Comparison of ENCODE assay signal across 12 cellular contexts in genomic region chr3:9794400-9794799, GRCh38. TPM values are rescaled to one million over a fixed set of nuclear protein-coding genes. Genes with fewer than 3 reads are reported as not detected.
DNase-seq lines count a peak whose midpoint lies in the region; ATAC-seq and TF ChIP-seq lines count a peak whose summit lies in the region.
"Had no signal": no experiment of that assay in that cellular context is flagged by ENCODE, and none has a peak within 500 bp of the region (broad histone marks: within the 10 kb centered on the region; RNA-seq: fewer than 3 reads in every experiment).

No MANE protein-coding gene starts in this region.

- peak overlapping the region; percentile 78 for H3K27ac Mint-ChIP-seq in CD4-positive, alpha-beta T cell
- H3K27ac Mint-ChIP-seq in activated naive CD8-positive, alpha-beta T cell: peak overlapping the region; percentile 100
- H3K27ac Mint-ChIP-seq in naive thymus-derived CD8-positive, alpha-beta T cell: peak overlapping the region; percentile 1 to 100 (median 88)

- H3K9me3 ChIP-seq in CD4-positive, alpha-beta T cell (ENCODE audit: control insufficient read depth, low read length): no peaks in the 10 kb centered on the region
- no peaks in the 10 kb centered on the region for H3K9me3 ChIP-seq in WERI-Rb-1 (ENCODE audit: severe bottlenecking)
- H3K9me3 ChIP-seq: sigmoid colon had no signal

- CTCF ChIA-PET in CD4-positive, alpha-beta T cell (lab: Charles Lee): interaction anchor here (1.3 kb wide), 1 partner anchor 14 kb away, joined by 3 read pairs; no protein-coding TSS in a partner anchor

- POLR2A ChIA-PET in CD4-positive, alpha-beta T cell (lab: Charles Lee): interaction anchor here (2.3 to 2.4 kb wide), 2 partner anchors 13 to 63 kb away, joined by 26 to 30 read pairs; partner anchors contain the start of gene BRPF1
- POLR2A ChIA-PET in naive thymus-derived CD8-positive, alpha-beta T cell (lab: Charles Lee): interaction anchor here (0.8 kb wide), 1 partner anchor 13 kb away, joined by 3 read pairs; no protein-coding TSS in a partner anchor

- peaks cover 78% of the 10 kb centered on the region for H3K36me3 Mint-ChIP-seq in CD4-positive, alpha-beta T cell (ENCODE audit: low read depth)
- peaks cover 17% of the 10 kb centered on the region for H3K36me3 Mint-ChIP-seq in activated naive CD8-positive, alpha-beta T cell
- peaks cover 7 to 61% (median 15%) of the 10 kb centered on the region in 3 donors for H3K36me3 Mint-ChIP-seq in naive thymus-derived CD8-positive, alpha-beta T cell

- no peak for DNase-seq in CD4-positive, alpha-beta T cell
- DNase-seq in naive thymus-derived CD8-positive, alpha-beta T cell: no peak
- DNase-seq in WERI-Rb-1: no peak
- DNase-seq in HuH-7.5 (ENCODE audit: low spot score): no peak
- DNase-seq in NCI-H1092 treated with DMSO at 0.1 percent for 48 hours (lab: John Stamatoyannopoulos, UW): no peak
- DNase-seq: activated gamma-delta T cell treated with Interleukin-2 at 50 U/mL for 16 hours, NCI-H2029, OCI-M1, sigmoid colon had no signal

- peaks cover 45% of the 10 kb centered on the region for H3K36me3 ChIP-seq in WERI-Rb-1

- intact Hi-C loops in CD4-positive, alpha-beta T cell (cut with DNase I, micrococcal nuclease): loop anchor here (2.0 to 10.0 kb wide), 6 partner anchors 48 to 528 kb away; partner anchors contain the start of genes BRPF1 (in 1 of the 2), EMC3 (in 1 of the 2), JAGN1 (in 1 of the 2) and RPUSD3 (in 1 of the 2)

- no peaks in the 10 kb centered on the region for H3K9me3 Mint-ChIP-seq in CD4-positive, alpha-beta T cell
- no peaks in the 10 kb centered on the region for H3K9me3 Mint-ChIP-seq in activated naive CD8-positive, alpha-beta T cell (ENCODE audit: low read depth)
- H3K9me3 Mint-ChIP-seq in naive thymus-derived CD8-positive, alpha-beta T cell: no peaks in the 10 kb centered on the region

- peak overlapping the region; percentile 89 for H3K4me3 Mint-ChIP-seq in CD4-positive, alpha-beta T cell
- H3K4me3 Mint-ChIP-seq in activated naive CD8-positive, alpha-beta T cell: peak overlapping the region; percentile 99
- H3K4me3 Mint-ChIP-seq in naive thymus-derived CD8-positive, alpha-beta T cell: peak overlapping the region; percentile 91 to 100 (median 96)

- ATAC-seq in CD4-positive, alpha-beta T cell (ENCODE audit: poor library complexity): no peak
- no peak for ATAC-seq in naive thymus-derived CD8-positive, alpha-beta T cell
- no peak for ATAC-seq in HG03159 (IDR thresholded peaks at IDR 0.05; ENCODE audit: unreplicated experiment)

- H3K27me3 ChIP-seq in CD4-positive, alpha-beta T cell (ENCODE audit: control insufficient read depth, insufficient read depth, low read length): no peaks in the 10 kb centered on the region
- H3K27me3 ChIP-seq in WERI-Rb-1 (ENCODE audit: insufficient read depth, low read depth, severe bottlenecking): no peaks in the 10 kb centered on the region
- H3K27me3 ChIP-seq: sigmoid colon had no signal

- H3K27ac ChIP-seq in CD4-positive, alpha-beta T cell (ENCODE audit: low read depth, low read length): no peak overlapping the region
- H3K27ac ChIP-seq in WERI-Rb-1: no peak overlapping the region

- H3K27me3 Mint-ChIP-seq in CD4-positive, alpha-beta T cell: no peaks in the 10 kb centered on the region
- H3K27me3 Mint-ChIP-seq in activated naive CD8-positive, alpha-beta T cell: no peaks in the 10 kb centered on the region
- no peaks in the 10 kb centered on the region for H3K27me3 Mint-ChIP-seq in naive thymus-derived CD8-positive, alpha-beta T cell

- in situ Hi-C loops in GM18951 (cut with MboI; ENCODE audit: low sequenced_read_pairs, unreplicated experiment): no loop called here

- H3K4me1 Mint-ChIP-seq in CD4-positive, alpha-beta T cell (ENCODE audit: low read depth): peaks cover 75% of the 10 kb centered on the region
- peaks cover 62% of the 10 kb centered on the region for H3K4me1 Mint-ChIP-seq in activated naive CD8-positive, alpha-beta T cell (ENCODE audit: low read depth)
- peaks cover 33 to 77% (median 71%) of the 10 kb centered on the region in 4 donors for H3K4me1 Mint-ChIP-seq in naive thymus-derived CD8-positive, alpha-beta T cell

- TF ChIP-seq CTCF in CD4-positive, alpha-beta T cell (IDR thresholded peaks at IDR 0.05): no peak
- no peak for TF ChIP-seq CTCF in WERI-Rb-1 (IDR thresholded peaks at IDR 0.05; ENCODE audit: low read depth, low read length)

- peak; percentile 21 for TF ChIP-seq POLR2A in GM18951 (IDR thresholded peaks at IDR 0.05; ENCODE audit: extremely low read depth, insufficient read depth, insufficient read length)

- H3K4me3 ChIP-seq in WERI-Rb-1 (ENCODE audit: low read depth, low read length): no peak overlapping the region

RNA-seq across cellular contexts. Expression of gene ARPC4, which starts 1.5 kb away (rescaled TPM):
- total RNA-seq in CD4-positive, alpha-beta T cell: 10 to 100 TPM; 88.7 to 91.3 TPM
- 100 to 1,000 TPM; 134 to 146 TPM for total RNA-seq in naive thymus-derived CD8-positive, alpha-beta T cell
- 100 to 1,000 TPM; 201 to 229 (median 225) TPM for polyA plus RNA-seq in naive thymus-derived CD8-positive, alpha-beta T cell

RNA-seq across cellular contexts. Expression of gene TADA3, which starts 2.1 kb away (rescaled TPM):
- total RNA-seq in CD4-positive, alpha-beta T cell: 10 to 100 TPM; 14.7 to 16.5 TPM
- 10 to 100 TPM; 33.3 to 35.9 TPM for total RNA-seq in naive thymus-derived CD8-positive, alpha-beta T cell
- polyA plus RNA-seq in naive thymus-derived CD8-positive, alpha-beta T cell: 10 to 100 TPM; 38.2 to 51.2 (median 44.1) TPM

RNA-seq across cellular contexts. Expression of gene TTLL3, which starts 15.7 kb away (rescaled TPM):
- 10 to 100 TPM; 50.5 to 58.6 TPM for total RNA-seq in CD4-positive, alpha-beta T cell
- total RNA-seq in naive thymus-derived CD8-positive, alpha-beta T cell: 10 to 100 TPM; 64.5 to 65.6 TPM
- 1 to 10 TPM; 1.3 to 2.5 (median 2.2) TPM for polyA plus RNA-seq in naive thymus-derived CD8-positive, alpha-beta T cell

RNA-seq across cellular contexts. Expression of gene CAMK1, which starts 24.7 kb away (rescaled TPM):
- 1 to 10 TPM in 1 of 2 experiments, under 1 TPM in 1; 0.74 to 1.1 TPM for total RNA-seq in CD4-positive, alpha-beta T cell
- total RNA-seq in naive thymus-derived CD8-positive, alpha-beta T cell: under 1 TPM; 0.31 to 0.96 TPM
- polyA plus RNA-seq in naive thymus-derived CD8-positive, alpha-beta T cell: 1 to 10 TPM in 2 of 3 donors, under 1 TPM in 1; 0.17 to 1.1 (median 1.1) TPM

RNA-seq across cellular contexts. Expression of gene OGG1, which starts 44.6 kb away (rescaled TPM):
- total RNA-seq in CD4-positive, alpha-beta T cell: 1 to 10 TPM; 7.1 to 8.9 TPM
- total RNA-seq in naive thymus-derived CD8-positive, alpha-beta T cell: 10 to 100 TPM; 25.7 to 27.0 TPM
- polyA plus RNA-seq in naive thymus-derived CD8-positive, alpha-beta T cell: 10 to 100 TPM; 15.3 to 20.7 (median 18.0) TPM
